8 cellular contexts compared by ENCODE assay signal in genomic region chr7:4713183-4713784, GRCh38. TPM values are rescaled to one million over a fixed set of nuclear protein-coding genes. Genes with fewer than 3 reads are reported as not detected.
DNase-seq lines count a peak whose midpoint lies in the region; ATAC-seq and TF ChIP-seq lines count a peak whose summit lies in the region.

No MANE protein-coding gene starts in this region.

- no peak overlapping the region for H3K27ac Mint-ChIP-seq in activated T-helper 1 cell treated with anti-CD3 and anti-CD28 coated beads, Interleukin-12 subunit alpha, Interleukin-12 subunit beta, Interleukin-2, Interleukin-4 antibody, amounts not matched to agents 30 ng/mL and 10 ng/mL and 1 ng/mL, durations not matched to agents 14 hours and 24 hours and 36 hours

- H3K27ac ChIP-seq in right lobe of liver (peak overlapping the region; percentile 31 to 66 (median 45)), esophagus muscularis mucosa (replicated peaks in 1 of 4) (peak overlapping the region in 1 of 4 donors; percentile 5)

- H3K4me1 ChIP-seq in right lobe of liver = peaks cover 0 to 31% (median 16%) of the 10 kb centered on the region in 4 donors
- H3K4me1 ChIP-seq in esophagus muscularis mucosa = peaks cover 48 to 70% (median 69%) of the 10 kb centered on the region in 4 donors

- DNase-seq in EL (peak; percentile 41), NB4 (ENCODE audit: low read depth) (peak; percentile 86), right lobe of liver (no peak), left colon (no peak), esophagus muscularis mucosa (ENCODE audit: extremely low spot score) (no peak), amniotic stem cell (lab: John Stamatoyannopoulos, UW) (no peak)
- DNase-seq in activated T-helper 1 cell treated with anti-CD3 and anti-CD28 coated beads, Interleukin-12 subunit alpha, Interleukin-12 subunit beta, Interleukin-2, Interleukin-4 antibody, amounts not matched to agents 30 ng/mL and 10 ng/mL and 1 ng/mL, durations not matched to agents 14 hours and 24 hours and 36 hours (ENCODE audit: low spot score) = no peak

- no peaks in the 10 kb centered on the region for H3K36me3 ChIP-seq in right lobe of liver
- peaks cover 0 to 8% (median 2%) of the 10 kb centered on the region in 4 donors for H3K36me3 ChIP-seq in esophagus muscularis mucosa

- WGBS in right lobe of liver (ENCODE audit: insufficient coverage, low coverage, low lambda C conversion rate, missing lambda C conversion rate) = 49% methylated on average over 19 of the region's 27 CpGs
- 84% methylated on average over 27 of the region's 27 CpGs for WGBS in esophagus muscularis mucosa

- H3K4me1 Mint-ChIP-seq in activated T-helper 1 cell treated with anti-CD3 and anti-CD28 coated beads, Interleukin-12 subunit alpha, Interleukin-12 subunit beta, Interleukin-2, Interleukin-4 antibody, amounts not matched to agents 30 ng/mL and 10 ng/mL and 1 ng/mL, durations not matched to agents 14 hours and 24 hours and 36 hours (ENCODE audit: low read depth) = peaks cover 44% of the 10 kb centered on the region

- no peaks in the 10 kb centered on the region for H3K27me3 ChIP-seq in right lobe of liver
- H3K27me3 ChIP-seq in esophagus muscularis mucosa = no peaks in the 10 kb centered on the region

- TF ChIP-seq POLR2A in NB4 (IDR thresholded peaks at IDR 0.05; ENCODE audit: extremely low read depth, insufficient read length) = no peak
- no peak for TF ChIP-seq POLR2A in right lobe of liver (IDR thresholded peaks at IDR 0.05)
- TF ChIP-seq POLR2A in esophagus muscularis mucosa (IDR thresholded peaks at IDR 0.05; ENCODE audit: low read depth) = no peak

- intact Hi-C loops in right lobe of liver (cut with DNase I) (no loop called here), left colon (cut with DNase I, micrococcal nuclease) (no loop called here), esophagus muscularis mucosa (cut with DNase I) (no loop called here)
- intact Hi-C loops in activated T-helper 1 cell treated with anti-CD3 and anti-CD28 coated beads, Interleukin-12 subunit alpha, Interleukin-12 subunit beta, Interleukin-2, Interleukin-4 antibody, amounts not matched to agents 30 ng/mL and 10 ng/mL and 1 ng/mL, durations not matched to agents 14 hours and 24 hours and 36 hours (cut with micrococcal nuclease) = no loop called here

- H3K9me3 Mint-ChIP-seq in activated T-helper 1 cell treated with anti-CD3 and anti-CD28 coated beads, Interleukin-12 subunit alpha, Interleukin-12 subunit beta, Interleukin-2, Interleukin-4 antibody, amounts not matched to agents 30 ng/mL and 10 ng/mL and 1 ng/mL, durations not matched to agents 14 hours and 24 hours and 36 hours = no peaks in the 10 kb centered on the region

- peak; percentile 59 for ATAC-seq in GM21515 (IDR thresholded peaks at IDR 0.05; ENCODE audit: unreplicated experiment)
- ATAC-seq in right lobe of liver = no peak
- no peak for ATAC-seq in left colon

- H3K9me3 ChIP-seq in right lobe of liver = no peaks in the 10 kb centered on the region
- no peaks in the 10 kb centered on the region for H3K9me3 ChIP-seq in esophagus muscularis mucosa

- H3K36me3 Mint-ChIP-seq in activated T-helper 1 cell treated with anti-CD3 and anti-CD28 coated beads, Interleukin-12 subunit alpha, Interleukin-12 subunit beta, Interleukin-2, Interleukin-4 antibody, amounts not matched to agents 30 ng/mL and 10 ng/mL and 1 ng/mL, durations not matched to agents 14 hours and 24 hours and 36 hours (ENCODE audit: low read depth) = peaks cover 10% of the 10 kb centered on the region

- no peak for TF ChIP-seq CTCF in NB4 (IDR thresholded peaks at IDR 0.05; ENCODE audit: low read depth, low read length)
- no peak for TF ChIP-seq CTCF in right lobe of liver (IDR thresholded peaks at IDR 0.05)
- TF ChIP-seq CTCF in esophagus muscularis mucosa (IDR thresholded peaks at IDR 0.05) = no peak

- H3K27me3 Mint-ChIP-seq in activated T-helper 1 cell treated with anti-CD3 and anti-CD28 coated beads, Interleukin-12 subunit alpha, Interleukin-12 subunit beta, Interleukin-2, Interleukin-4 antibody, amounts not matched to agents 30 ng/mL and 10 ng/mL and 1 ng/mL, durations not matched to agents 14 hours and 24 hours and 36 hours (ENCODE audit: insufficient read depth) = no peaks in the 10 kb centered on the region

- H3K4me3 Mint-ChIP-seq in activated T-helper 1 cell treated with anti-CD3 and anti-CD28 coated beads, Interleukin-12 subunit alpha, Interleukin-12 subunit beta, Interleukin-2, Interleukin-4 antibody, amounts not matched to agents 30 ng/mL and 10 ng/mL and 1 ng/mL, durations not matched to agents 14 hours and 24 hours and 36 hours = no peak overlapping the region

- TF ChIP-seq EP300 in esophagus muscularis mucosa (IDR thresholded peaks at IDR 0.05) = no peak

- H3K4me3 ChIP-seq in NB4 (ENCODE audit: low read depth, low read length) = peak overlapping the region; percentile 45
- no peak overlapping the region for H3K4me3 ChIP-seq in right lobe of liver
- H3K4me3 ChIP-seq in esophagus muscularis mucosa = no peak overlapping the region

RNA-seq across cellular contexts. Expression of gene FOXK1, which starts 31.2 kb away (rescaled TPM):
- 1 to 10 TPM; 3.8 to 8.4 (median 6.9) TPM for total RNA-seq in right lobe of liver
- 37.7 and 37.9 TPM in 2 replicates for total RNA-seq in activated T-helper 1 cell treated with anti-CD3 and anti-CD28 coated beads, Interleukin-12 subunit alpha, Interleukin-12 subunit beta, Interleukin-2, Interleukin-4 antibody, amounts not matched to agents 30 ng/mL and 10 ng/mL and 1 ng/mL, durations not matched to agents 14 hours and 24 hours and 36 hours
- 10 to 100 TPM; 19.9 to 28.3 TPM for total RNA-seq in left colon
- total RNA-seq in esophagus muscularis mucosa = 10 to 100 TPM; 23.4 to 46.1 (median 36.3) TPM

Comparison
In these comparisons a context has a peak if more than half of its experiments do, and no peak if none do; other contexts are left out.
1. DNase-seq: peak in EL (single experiment) and NB4 (single experiment); none in right lobe of liver (0 of 3), activated T-helper 1 cell treated with anti-CD3 and anti-CD28 coated beads, Interleukin-12 subunit alpha, Interleukin-12 subunit beta, Interleukin-2, Interleukin-4 antibody, amounts not matched to agents 30 ng/mL and 10 ng/mL and 1 ng/mL, durations not matched to agents 14 hours and 24 hours and 36 hours (single experiment), left colon (0 of 2), esophagus muscularis mucosa (single experiment) and amniotic stem cell (single experiment).